In the genomic region with DNA sequence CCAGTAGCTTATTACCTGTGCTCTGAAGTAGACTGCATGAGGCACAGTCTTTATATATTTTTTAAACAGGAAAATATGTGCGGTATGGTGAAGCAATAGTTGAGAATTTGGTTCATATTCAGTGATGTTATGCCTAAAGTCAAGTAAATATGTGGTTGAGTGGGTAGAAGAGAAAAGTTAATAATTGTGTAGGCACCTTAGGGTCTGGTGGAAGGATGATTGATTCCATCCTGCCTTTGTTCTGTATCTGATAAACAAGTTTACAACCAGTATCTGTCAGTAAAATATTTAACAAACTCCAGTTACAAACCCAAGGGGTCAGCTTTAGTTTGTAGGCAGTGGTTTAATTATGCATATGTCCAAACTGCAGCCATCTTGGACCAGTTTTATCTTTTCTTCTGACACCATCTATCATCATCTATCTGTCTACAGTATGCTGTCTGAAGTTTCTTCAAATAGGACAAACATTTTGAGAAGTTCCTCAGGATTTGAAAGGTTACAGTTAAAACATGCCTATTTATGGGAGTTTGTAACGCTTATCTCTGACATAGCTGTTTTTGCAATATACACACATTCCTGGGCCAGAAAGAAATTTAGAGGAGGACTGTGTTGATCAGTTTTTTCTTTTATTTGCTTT, we compare ENCODE assay signal across 20 cellular contexts. TPM values are rescaled to one million over a fixed set of nuclear protein-coding genes. Genes with fewer than 3 reads are reported as not detected.
A peak's percentile ranks its signal among the peaks of the same experiment; 100 is the strongest.
DNase-seq lines count a peak whose midpoint lies in the region; ATAC-seq and TF ChIP-seq lines count a peak whose summit lies in the region.
"Had no signal": no experiment of that assay in that cellular context is flagged by ENCODE, and none has a peak within 500 bp of the region (broad histone marks: within the 10 kb centered on the region; RNA-seq: fewer than 3 reads in every experiment).

No MANE protein-coding gene starts in this region.

- no peak overlapping the region for H3K4me2 ChIP-seq in Karpas-422 (ENCODE audit: low read depth, low read length, poor library complexity, severe bottlenecking)
- H3K4me2 ChIP-seq: BLaER1 had no signal

- H3K36me3 ChIP-seq in Karpas-422 (ENCODE audit: insufficient read depth, low read length): peaks cover 18% of the 10 kb centered on the region; the same call in 1 of the 2 replicates
- H3K36me3 ChIP-seq: heart right ventricle, ovary, stomach had no signal

- H3K36me3 Mint-ChIP-seq in IgD-negative memory B cell (peaks cover 4% of the 10 kb centered on the region), memory B cell (peaks cover 14% of the 10 kb centered on the region)

- H3K4me3 Mint-ChIP-seq in IgD-negative memory B cell (peak overlapping the region in 1 of 4 donors; percentile 44), memory B cell (no peak overlapping the region)
- H3K4me3 Mint-ChIP-seq: dendritic cell treated with granulocyte-macrophage colony-stimulating factor and Interleukin-4, amounts not matched to agents 40 ng/mL and 50 ng/mL, for 4 days had no signal

- no peak for DNase-seq in memory B cell (ENCODE audit: low spot score in 2 of 2)
- no peak for DNase-seq in HEK293T (ENCODE audit: extremely low spot score)
- DNase-seq in Karpas-422: no peak
- DNase-seq in NCI-H1930 (lab: John Stamatoyannopoulos, UW): no peak
- DNase-seq: activated gamma-delta T cell, DND-41, heart right ventricle, mucosa of descending colon, NCI-H1048, NCI-H2227 treated with DMSO at 0.1 percent for 48 hours, ovary, SHP77, stomach, T1000 had no signal

- POLR2A ChIA-PET in HEK293T (lab: Yijun Ruan, JAX): no interaction called here

- H2AFZ ChIP-seq in Karpas-422 (ENCODE audit: low read length): no peak overlapping the region

- H3K9me3 ChIP-seq in Karpas-422 (ENCODE audit: low read length): no peaks in the 10 kb centered on the region
- H3K9me3 ChIP-seq: heart right ventricle, mucosa of descending colon, ovary, stomach had no signal

- peaks cover 86% of the 10 kb centered on the region for H4K20me1 ChIP-seq in Karpas-422 (ENCODE audit: insufficient read depth, low read depth, low read length)

- H3K79me2 ChIP-seq in Karpas-422 (ENCODE audit: low read length): peaks cover 100% of the 10 kb centered on the region

- no peaks in the 10 kb centered on the region for H3K27me3 Mint-ChIP-seq in IgD-negative memory B cell
- no peaks in the 10 kb centered on the region for H3K27me3 Mint-ChIP-seq in memory B cell
- H3K27me3 Mint-ChIP-seq: dendritic cell treated with granulocyte-macrophage colony-stimulating factor and Interleukin-4, amounts not matched to agents 40 ng/mL and 50 ng/mL, for 4 days had no signal

- H3K9ac ChIP-seq in Karpas-422 (ENCODE audit: low read length): no peak overlapping the region
- H3K9ac ChIP-seq: BLaER1 had no signal

- H3K4me1 ChIP-seq in Karpas-422 (ENCODE audit: low read length): peaks cover 37% of the 10 kb centered on the region

- H3K27ac ChIP-seq in Karpas-422 (ENCODE audit: low read length): no peak overlapping the region
- H3K27ac ChIP-seq: BLaER1, heart right ventricle, ovary, stomach had no signal

- CTCF ChIA-PET in HEK293T (lab: Yijun Ruan, JAX): interaction anchor here (1.2 kb wide), 1 partner anchor 43 kb away, joined by 3 read pairs; no protein-coding TSS in a partner anchor

- peaks cover 0 to 3% (median 0%) of the 10 kb centered on the region in 3 donors for H3K9me3 Mint-ChIP-seq in IgD-negative memory B cell
- H3K9me3 Mint-ChIP-seq in memory B cell: no peaks in the 10 kb centered on the region
- H3K9me3 Mint-ChIP-seq: dendritic cell treated with granulocyte-macrophage colony-stimulating factor and Interleukin-4, amounts not matched to agents 40 ng/mL and 50 ng/mL, for 4 days had no signal

- H3K9me2 ChIP-seq in Karpas-422 (replicated peaks; ENCODE audit: insufficient read depth, low read length): no peaks in the 10 kb centered on the region

- H3K27me3 ChIP-seq in Karpas-422 (ENCODE audit: low read length): no peaks in the 10 kb centered on the region
- H3K27me3 ChIP-seq: BLaER1, heart right ventricle, ovary, stomach had no signal

- H3K27ac Mint-ChIP-seq in IgD-negative memory B cell (peak overlapping the region in 2 of 3 donors; percentile 21 to 43), memory B cell (peak overlapping the region; percentile 83)
- H3K27ac Mint-ChIP-seq: dendritic cell treated with granulocyte-macrophage colony-stimulating factor and Interleukin-4, amounts not matched to agents 40 ng/mL and 50 ng/mL, for 4 days had no signal

- H3K4me1 Mint-ChIP-seq in IgD-negative memory B cell: peaks cover 57 to 66% (median 66%) of the 10 kb centered on the region in 3 donors
- peaks cover 41% of the 10 kb centered on the region for H3K4me1 Mint-ChIP-seq in memory B cell

- H3K4me3 ChIP-seq in Karpas-422 (ENCODE audit: low read length): no peak overlapping the region
- H3K4me3 ChIP-seq: BLaER1, heart right ventricle, mucosa of descending colon, ovary, stomach had no signal

- ATAC-seq in GM18508 (IDR thresholded peaks at IDR 0.05; ENCODE audit: insufficient read depth, unreplicated experiment) (peak; percentile 63), GM19468 (IDR thresholded peaks at IDR 0.05; ENCODE audit: extremely low read depth, unreplicated experiment) (peak; percentile 28), memory B cell (ENCODE audit: low read depth) (no peak)
- ATAC-seq: heart right ventricle, HepG2, mucosa of descending colon had no signal

TF ChIP-seq in HEK293T, 16 proteins besides CTCF, POLR2A, EP300 and RAD21:
- TF ChIP-seq HDGF (IDR thresholded peaks at IDR 0.05; ENCODE audit: borderline replicate concordance) (no peak), ARNT (IDR thresholded peaks at IDR 0.05) (no peak), TARDBP (IDR thresholded peaks at IDR 0.05) (no peak), SUZ12 (IDR thresholded peaks at IDR 0.05) (no peak), FOXM1 (IDR thresholded peaks at IDR 0.05; ENCODE audit: borderline replicate concordance) (no peak), NFRKB (IDR thresholded peaks at IDR 0.05) (no peak), CTBP1 (IDR thresholded peaks at IDR 0.05; ENCODE audit: borderline replicate concordance) (no peak), ZNF384 (IDR thresholded peaks at IDR 0.05) (no peak), SP1 (IDR thresholded peaks at IDR 0.05) (no peak), BHLHE40 (IDR thresholded peaks at IDR 0.05; ENCODE audit: borderline replicate concordance) (no peak), L3MBTL2 (conservative IDR thresholded peaks at IDR 0.05) (no peak), ELF4 (IDR thresholded peaks at IDR 0.05) (no peak), FOXA1 (IDR thresholded peaks at IDR 0.05) (no peak), FOXK2 (IDR thresholded peaks at IDR 0.05) (no peak), LEF1 (IDR thresholded peaks at IDR 0.05; ENCODE audit: borderline replicate concordance) (no peak)
- TF ChIP-seq, protein P1, sequence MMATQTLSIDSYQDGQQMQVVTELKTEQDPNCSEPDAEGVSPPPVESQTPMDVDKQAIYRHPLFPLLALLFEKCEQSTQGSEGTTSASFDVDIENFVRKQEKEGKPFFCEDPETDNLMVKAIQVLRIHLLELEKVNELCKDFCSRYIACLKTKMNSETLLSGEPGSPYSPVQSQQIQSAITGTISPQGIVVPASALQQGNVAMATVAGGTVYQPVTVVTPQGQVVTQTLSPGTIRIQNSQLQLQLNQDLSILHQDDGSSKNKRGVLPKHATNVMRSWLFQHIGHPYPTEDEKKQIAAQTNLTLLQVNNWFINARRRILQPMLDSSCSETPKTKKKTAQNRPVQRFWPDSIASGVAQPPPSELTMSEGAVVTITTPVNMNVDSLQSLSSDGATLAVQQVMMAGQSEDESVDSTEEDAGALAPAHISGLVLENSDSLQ (IDR thresholded peaks at IDR 0.05): no peak
TF ChIP-seq in HEK293T: peak in this region for 0.

RNA-seq across cellular contexts. Expression of a gene that starts 10.7 kb away (rescaled TPM):
- 126 TPM for polyA plus RNA-seq in IgD-negative memory B cell
- 73.7 and 117 TPM in 2 replicates for total RNA-seq in Karpas-422 (2014; rRNA removed; shearing (Covaris generic); ENCODE audit: low replicate concordance)
